Comparison of ENCODE assay signal across 15 cellular contexts in genomic region chr3:161393803-161394202, GRCh38.
DNase-seq lines count a peak whose midpoint lies in the region; ATAC-seq lines count a peak whose summit lies in the region.
"Had no signal": no experiment of that assay in that cellular context is flagged by ENCODE, and none has a peak within 500 bp of the region (broad histone marks: within the 10 kb centered on the region; RNA-seq: fewer than 3 reads in every experiment).

No MANE protein-coding gene starts in this region.

- H3K27ac Mint-ChIP-seq in effector memory CD8-positive, alpha-beta T cell = peak overlapping the region in 1 of 2 donors; percentile 15
- H3K27ac Mint-ChIP-seq: activated CD4-positive, alpha-beta memory T cell treated with anti-CD3 and anti-CD28 coated beads, Interleukin-2, amount 10 ng/mL, durations not matched to agents 7 days and 5 days had no signal

- DNase-seq in effector memory CD8-positive, alpha-beta T cell = no peak
- DNase-seq in stimulated activated CD4-positive, alpha-beta T cell treated with anti-CD3 and anti-CD28 coated beads, Interleukin-1b, Interleukin-23, amount 100 ng/mL, for 48 hours = no peak
- DNase-seq in NCI-H2081 treated with DMSO at 0.1 percent for 48 hours (lab: John Stamatoyannopoulos, UW) = no peak
- DNase-seq: activated CD4-positive, alpha-beta memory T cell treated with anti-CD3 and anti-CD28 coated beads, Interleukin-2, amount 10 ng/mL, durations not matched to agents 7 days and 5 days; anterior cingulate cortex; cerebellar nuclear complex; DMS 273 treated with DMSO at 0.1 percent for 48 hours; foreskin melanocyte; stimulated activated CD4-positive, alpha-beta T cell treated with anti-CD3 and anti-CD28 coated beads, Interleukin-4, amount 100 ng/mL, for 24 hours; thyroid gland had no signal

- peak overlapping the region in 1 of 2 donors; percentile 30 for H3K4me3 Mint-ChIP-seq in effector memory CD8-positive, alpha-beta T cell
- H3K4me3 Mint-ChIP-seq: activated CD4-positive, alpha-beta memory T cell treated with anti-CD3 and anti-CD28 coated beads, Interleukin-2, amount 10 ng/mL, durations not matched to agents 7 days and 5 days had no signal

- peaks cover 55 to 61% of the 10 kb centered on the region in 2 donors for H3K27me3 Mint-ChIP-seq in effector memory CD8-positive, alpha-beta T cell

- H3K9me3 Mint-ChIP-seq in effector memory CD8-positive, alpha-beta T cell = no peaks in the 10 kb centered on the region

- ATAC-seq in GM18508 (IDR thresholded peaks at IDR 0.05; ENCODE audit: insufficient read depth, unreplicated experiment) = peak; percentile 62
- peak; percentile 74 for ATAC-seq in GM19452 (IDR thresholded peaks at IDR 0.05; ENCODE audit: unreplicated experiment)
- ATAC-seq in HG03432 (IDR thresholded peaks at IDR 0.05; ENCODE audit: unreplicated experiment) = peak; percentile 65
- ATAC-seq in effector memory CD8-positive, alpha-beta T cell (replicated peaks) = peak; percentile 33
- no peak for ATAC-seq in HG03354 (IDR thresholded peaks at IDR 0.05; ENCODE audit: poor library complexity, severe bottlenecking, unreplicated experiment)
- ATAC-seq: K562 had no signal

- H3K36me3 Mint-ChIP-seq in effector memory CD8-positive, alpha-beta T cell (ENCODE audit: insufficient read depth) = no peaks in the 10 kb centered on the region

- H3K4me1 Mint-ChIP-seq in effector memory CD8-positive, alpha-beta T cell (ENCODE audit: low read depth in 2 of 2) = peaks cover 31 to 36% of the 10 kb centered on the region in 2 donors
